30 cellular contexts compared by ENCODE assay signal in genomic region chr22:50048066-50048765, GRCh38. TPM values are rescaled to one million over a fixed set of nuclear protein-coding genes. Genes with fewer than 3 reads are reported as not detected.
"Had no signal": no experiment of that assay in that cellular context is flagged by ENCODE, and none has a peak within 500 bp of the region (broad histone marks: within the 10 kb centered on the region; RNA-seq: fewer than 3 reads in every experiment).

No MANE protein-coding gene starts in this region.

- H3K27ac ChIP-seq: coronary artery, heart left ventricle, left lung, lower lobe of right lung, pancreas, prostate gland, skin epidermis, testis, tibial nerve, upper lobe of right lung, vagina had no signal

- DNase-seq: effector CD4-positive, alpha-beta T cell; hippocampal formation; kidney glomerular epithelial cell; lower lobe of right lung; naive thymus-derived CD4-positive, alpha-beta T cell; nucleus accumbens; stimulated activated CD4-positive, alpha-beta T cell treated with anti-CD3 and anti-CD28 coated beads, Interleukin-2, amount 100 ng/mL, for 24 hours; stimulated activated CD4-positive, alpha-beta T cell treated with anti-CD3 and anti-CD28 coated beads, Interleukin-4, amount 100 ng/mL, for 4 hours; stimulated activated naive B cell treated with anti-CD40 and anti-IgM and Interleukin-4, amounts not matched to agents 10 μg/mL and 1 μg/mL and 100 μg/mL, for 72 hours; stimulated activated naive CD8-positive, alpha-beta T cell treated with anti-CD3 and anti-CD28 coated beads, Interleukin-15, amount 100 ng/mL, for 72 hours; testis had no signal

- H3K4me1 ChIP-seq: heart left ventricle, left lung, lower lobe of right lung, pancreas, prostate gland, testis, tibial nerve, upper lobe of right lung, vagina had no signal

- H3K27me3 ChIP-seq: pancreas, testis, vagina had no signal

- H3K9me3 ChIP-seq: pancreas, prostate gland, testis, upper lobe of right lung, vagina had no signal

- H3K36me3 ChIP-seq: heart left ventricle, left lung, lower lobe of right lung, pancreas, prostate gland, tibial nerve, upper lobe of right lung, vagina had no signal

- H3K4me3 ChIP-seq: coronary artery, heart left ventricle, left lung, lower lobe of right lung, pancreas, prostate gland, skin epidermis, testis, tibial nerve, upper lobe of right lung, vagina had no signal

- ATAC-seq: esophagus mucosa; heart left ventricle; left lung; naive thymus-derived CD4-positive, alpha-beta T cell; pancreas; sciatic nerve; stimulated activated naive B cell treated with anti-CD40 and anti-IgM and Interleukin-4, amounts not matched to agents 10 μg/mL and 1 μg/mL and 100 μg/mL, for 72 hours; stimulated activated naive CD8-positive, alpha-beta T cell treated with anti-CD3 and anti-CD28 coated beads, Interleukin-15, amount 100 ng/mL, for 72 hours; upper lobe of right lung had no signal

RNA-seq across cellular contexts. Expression of gene TTLL8, which starts 9.9 kb away (rescaled TPM):
- total RNA-seq: cerebellum; dermis microvascular lymphatic vessel endothelial cell; esophagus mucosa; fibroblast of lung; frontal cortex; glomerular endothelial cell; heart left ventricle; left lung; lower lobe of right lung; naive thymus-derived CD4-positive, alpha-beta T cell; neural crest cell; pancreas; renal cortical epithelial cell; sciatic nerve; subcutaneous adipose tissue; tibial nerve; upper lobe of right lung; vagina had no signal
- polyA plus RNA-seq: fibroblast of lung; heart left ventricle; naive thymus-derived CD4-positive, alpha-beta T cell; pancreas had no signal

RNA-seq across cellular contexts. Expression of gene IL17REL, which starts 35.7 kb away (rescaled TPM):
- total RNA-seq: dermis microvascular lymphatic vessel endothelial cell; esophagus mucosa; glomerular endothelial cell; heart left ventricle; left lung; naive thymus-derived CD4-positive, alpha-beta T cell; pancreas; renal cortical epithelial cell; sciatic nerve; subcutaneous adipose tissue; tibial nerve; upper lobe of right lung; vagina had no signal
- polyA plus RNA-seq: fibroblast of lung; heart left ventricle; naive thymus-derived CD4-positive, alpha-beta T cell; pancreas had no signal

RNA-seq across cellular contexts. Expression of gene MLC1, which starts 37.0 kb away (rescaled TPM):
- total RNA-seq: dermis microvascular lymphatic vessel endothelial cell, esophagus mucosa, glomerular endothelial cell, renal cortical epithelial cell, tibial nerve had no signal
- polyA plus RNA-seq: fibroblast of lung had no signal

RNA-seq across cellular contexts. Expression of gene MOV10L1, which starts 41.6 kb away (rescaled TPM):
- total RNA-seq: naive thymus-derived CD4-positive, alpha-beta T cell; neural crest cell; renal cortical epithelial cell had no signal
- polyA plus RNA-seq: naive thymus-derived CD4-positive, alpha-beta T cell had no signal
